ENCODE assay signal across 8 cellular contexts in the genomic region with DNA sequence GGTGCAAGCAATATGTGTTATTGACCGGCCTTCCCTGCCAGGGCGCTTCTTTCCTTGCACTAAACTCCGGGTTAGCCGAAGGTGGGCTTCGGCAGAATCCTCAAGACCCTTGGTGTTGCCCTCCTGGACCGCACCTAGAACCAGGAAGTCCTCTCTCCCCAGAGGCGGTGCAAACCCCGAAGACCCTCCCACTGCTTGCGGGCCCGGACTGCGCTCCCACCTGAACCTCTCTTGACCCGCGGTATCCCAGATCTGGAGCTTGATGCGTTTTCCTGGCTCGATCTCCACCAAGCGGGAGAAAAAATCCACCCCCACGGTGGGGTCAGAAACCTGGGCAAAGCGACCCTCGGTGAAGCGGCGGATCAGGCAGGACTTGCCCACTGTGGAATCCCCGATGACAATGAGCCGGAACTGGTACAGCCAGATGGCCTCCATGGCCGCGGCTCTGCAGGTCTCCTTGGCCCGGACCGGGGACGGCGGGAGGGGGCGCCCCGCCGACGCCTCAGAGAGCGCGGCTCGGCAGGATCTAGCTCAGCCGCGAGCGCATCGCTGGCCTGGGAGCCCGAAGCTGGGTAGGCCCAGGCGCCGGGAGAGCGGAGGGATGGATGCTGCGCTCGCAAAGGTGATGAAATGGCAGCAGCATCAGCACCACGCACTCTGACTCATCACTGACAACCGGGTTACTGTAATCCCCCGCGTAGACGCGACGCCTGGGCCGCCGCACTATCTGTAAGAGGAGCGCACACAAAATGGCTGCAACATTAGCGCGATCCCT. TPM values are rescaled to one million over a fixed set of nuclear protein-coding genes. Genes with fewer than 3 reads are reported as not detected.
DNase-seq lines count a peak whose midpoint lies in the region; ATAC-seq and TF ChIP-seq lines count a peak whose summit lies in the region.

A gene with protein sequence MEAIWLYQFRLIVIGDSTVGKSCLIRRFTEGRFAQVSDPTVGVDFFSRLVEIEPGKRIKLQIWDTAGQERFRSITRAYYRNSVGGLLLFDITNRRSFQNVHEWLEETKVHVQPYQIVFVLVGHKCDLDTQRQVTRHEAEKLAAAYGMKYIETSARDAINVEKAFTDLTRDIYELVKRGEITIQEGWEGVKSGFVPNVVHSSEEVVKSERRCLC (minus strand): TSS at position 638 of the 775 bp plus-strand sequence. CDS start 203 bp downstream, at position 435.

- intact Hi-C loops in heart right ventricle (cut with DNase I) (no loop called here), upper lobe of right lung (cut with DNase I) (no loop called here)

- H3K9ac ChIP-seq in KMS-11 = peak within 1 kb of the TSS; percentile 15; the same call in 1 of the 2 replicates

- DNase-seq in Daoy (ENCODE audit: low read depth) (peak; percentile 68), heart right ventricle (peak; percentile 21 to 28), progenitor cell of endocrine pancreas (ENCODE audit: low spot score, unreplicated experiment) (peak; percentile 12), upper lobe of right lung (peak; percentile 69)
- peak; percentile 76 for DNase-seq in activated naive CD8-positive, alpha-beta T cell treated with anti-CD3 and anti-CD28 coated beads for 36 hours

- no peaks in the 10 kb centered on the region for H3K36me3 ChIP-seq in KMS-11 (ENCODE audit: insufficient read depth)
- H3K36me3 ChIP-seq in heart right ventricle = no peaks in the 10 kb centered on the region
- no peaks in the 10 kb centered on the region for H3K36me3 ChIP-seq in upper lobe of right lung

- peak within 1 kb of the TSS; percentile 97 for H3K27ac Mint-ChIP-seq in activated naive CD8-positive, alpha-beta T cell treated with anti-CD3 and anti-CD28 coated beads for 36 hours
- peak within 1 kb of the TSS; percentile 88 for H3K27ac Mint-ChIP-seq in progenitor cell of endocrine pancreas

- peak within 1 kb of the TSS; percentile 92 for H3K4me3 Mint-ChIP-seq in activated naive CD8-positive, alpha-beta T cell treated with anti-CD3 and anti-CD28 coated beads for 36 hours
- peak within 1 kb of the TSS; percentile 86 for H3K4me3 Mint-ChIP-seq in progenitor cell of endocrine pancreas (ENCODE audit: low read depth)

- H3K4me3 ChIP-seq in KMS-11 (IDR thresholded peaks at IDR 0.05; ENCODE audit: insufficient read depth, low read depth, low read length) (no peak within 1 kb of the TSS), heart right ventricle (peak within 1 kb of the TSS in 9 of 10 donors; percentile 18 to 59 (median 53)), upper lobe of right lung (peak within 1 kb of the TSS; percentile 45)

- no peaks in the 10 kb centered on the region for H4K20me1 ChIP-seq in KMS-11 (ENCODE audit: insufficient read depth)

- no peaks in the 10 kb centered on the region for H3K27me3 Mint-ChIP-seq in activated naive CD8-positive, alpha-beta T cell treated with anti-CD3 and anti-CD28 coated beads for 36 hours
- H3K27me3 Mint-ChIP-seq in progenitor cell of endocrine pancreas = no peaks in the 10 kb centered on the region

- H3K27ac ChIP-seq in KMS-11 (no peak within 1 kb of the TSS), heart right ventricle (peak within 1 kb of the TSS in 1 of 10 donors; percentile 66), upper lobe of right lung (no peak within 1 kb of the TSS)

- H3K27me3 ChIP-seq in KMS-11 (ENCODE audit: insufficient read depth, low read depth) (no peaks in the 10 kb centered on the region), heart right ventricle (no peaks in the 10 kb centered on the region), upper lobe of right lung (no peaks in the 10 kb centered on the region)

- H3K4me1 ChIP-seq in KMS-11 (ENCODE audit: low read depth, poor library complexity, severe bottlenecking) (peaks cover 4% of the 10 kb centered on the region), heart right ventricle (peaks cover 0 to 12% (median 0%) of the 10 kb centered on the region in 9 donors), upper lobe of right lung (no peaks in the 10 kb centered on the region)

- no peaks in the 10 kb centered on the region for H3K79me2 ChIP-seq in KMS-11 (ENCODE audit: insufficient read depth, low read depth)

- H2AFZ ChIP-seq in KMS-11 (ENCODE audit: low read depth) = peak within 1 kb of the TSS; percentile 57; the same call in 1 of the 2 replicates

- 1 to 3% methylated on average over 55 to 58 of the region's 58 CpGs for WGBS in heart right ventricle, 2 donors

- H3K9me3 Mint-ChIP-seq in activated naive CD8-positive, alpha-beta T cell treated with anti-CD3 and anti-CD28 coated beads for 36 hours = peaks cover 1% of the 10 kb centered on the region
- peaks cover 14% of the 10 kb centered on the region for H3K9me3 Mint-ChIP-seq in progenitor cell of endocrine pancreas (ENCODE audit: low read depth)

- peaks cover 4% of the 10 kb centered on the region for H3K36me3 Mint-ChIP-seq in activated naive CD8-positive, alpha-beta T cell treated with anti-CD3 and anti-CD28 coated beads for 36 hours
- H3K36me3 Mint-ChIP-seq in progenitor cell of endocrine pancreas (ENCODE audit: insufficient read depth) = peaks cover 2% of the 10 kb centered on the region

- H3K9me3 ChIP-seq in heart right ventricle (peaks cover 0 to 12% (median 0%) of the 10 kb centered on the region in 11 donors), upper lobe of right lung (no peaks in the 10 kb centered on the region)

- ATAC-seq in GM21723 (IDR thresholded peaks at IDR 0.05; ENCODE audit: unreplicated experiment) (peak; percentile 90), SK-N-SH treated with all-trans-retinoic acid at 6 μM for 48 hours (peak; percentile 98), heart right ventricle (peak; percentile 79 to 96 (median 81)), upper lobe of right lung (peak; percentile 91)

- no peak within 1 kb of the TSS; the same call in 1 of the 2 replicates for H3K4me2 ChIP-seq in KMS-11

- TF ChIP-seq CTCF in KMS-11 (conservative IDR thresholded peaks at IDR 0.05; ENCODE audit: low read depth, low read length) = no peak
- peak in 5 of 9 donors; percentile 4 to 46 (median 22) for TF ChIP-seq CTCF in heart right ventricle (IDR thresholded peaks at IDR 0.05)
- peak; percentile 9 for TF ChIP-seq CTCF in progenitor cell of endocrine pancreas (IDR thresholded peaks at IDR 0.05; ENCODE audit: unreplicated experiment)
- no peak for TF ChIP-seq CTCF in upper lobe of right lung (IDR thresholded peaks at IDR 0.05)

- H3K4me1 Mint-ChIP-seq in activated naive CD8-positive, alpha-beta T cell treated with anti-CD3 and anti-CD28 coated beads for 36 hours = peaks cover 14% of the 10 kb centered on the region
- H3K4me1 Mint-ChIP-seq in progenitor cell of endocrine pancreas (ENCODE audit: low read depth) = peaks cover 7% of the 10 kb centered on the region

TF ChIP-seq in SK-N-SH treated with all-trans-retinoic acid at 6 μM for 48 hours, 23 proteins besides CTCF, POLR2A, EP300 and RAD21:
- TF ChIP-seq BACH2 (CRISPR knock-in tag; IDR thresholded peaks at IDR 0.05; ENCODE audit: borderline replicate concordance) (no peak), ZC3H10 (CRISPR knock-in tag; IDR thresholded peaks at IDR 0.05) (no peak), ZNF70 (CRISPR knock-in tag; IDR thresholded peaks at IDR 0.05) (no peak)

RNA-seq across cellular contexts. Expression of the gene that starts here (rescaled TPM):
- 0.29 and 0.48 TPM in 2 replicates for total RNA-seq in Daoy (2014; rRNA removed; shearing (Covaris generic))
- 10 to 100 TPM; 13.1 to 13.2 TPM for total RNA-seq in activated naive CD8-positive, alpha-beta T cell treated with anti-CD3 and anti-CD28 coated beads for 36 hours
- total RNA-seq in heart right ventricle = under 1 TPM in 7 of 10 donors, not detected in 3; 0.07 to 0.25 (median 0.17) TPM
- polyA plus RNA-seq in heart right ventricle = under 1 TPM; 0.22 TPM
- total RNA-seq in progenitor cell of endocrine pancreas = 4.6 and 4.8 TPM in 2 replicates
- 0.75 TPM for total RNA-seq in upper lobe of right lung

Comparison
In these comparisons a context has a peak if more than half of its experiments do, and no peak if none do; other contexts are left out.
1. Peak in DNase-seq in Daoy; RNA of the gene not detected or under 1 TPM.
2. Peak in DNase-seq, ATAC-seq and H3K4me3 ChIP-seq in heart right ventricle; RNA of the gene not detected or under 1 TPM.
3. Peak in DNase-seq, ATAC-seq and H3K4me3 ChIP-seq in upper lobe of right lung; RNA of the gene not detected or under 1 TPM.
4. DNase-seq: peak in every context shown above with its lines; median percentile 76 in activated naive CD8-positive, alpha-beta T cell treated with anti-CD3 and anti-CD28 coated beads for 36 hours; 69 in upper lobe of right lung; 68 in Daoy; 24 in heart right ventricle; 12 in progenitor cell of endocrine pancreas.
5. CTCF ChIP-seq: peak in heart right ventricle (5 of 9) and progenitor cell of endocrine pancreas (single experiment); none in KMS-11 (single experiment) and upper lobe of right lung (single experiment).
6. Peak in every context shown above with its lines, with median percentiles within 50 percentile points of each other: ATAC-seq.